In the genomic region with DNA sequence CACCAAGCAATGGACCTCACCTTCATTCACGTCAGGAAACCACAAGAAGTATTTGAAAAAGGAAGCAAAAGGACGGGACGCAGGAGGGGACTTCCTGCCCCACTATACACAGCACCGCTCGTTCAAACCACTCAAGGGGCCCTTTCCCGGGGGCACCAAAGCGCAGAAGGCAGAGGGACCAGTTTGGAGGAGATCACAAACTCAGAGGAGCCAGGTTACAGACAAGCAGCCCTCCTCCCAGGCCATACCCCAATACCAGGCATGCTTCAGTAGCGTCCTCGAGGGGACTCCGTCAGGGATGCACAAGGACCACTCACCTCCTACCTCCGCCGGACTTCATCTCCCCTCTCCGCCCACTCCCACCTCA, we compare ENCODE assay signal across 8 cellular contexts. TPM values are rescaled to one million over a fixed set of nuclear protein-coding genes. Genes with fewer than 3 reads are reported as not detected.
DNase-seq lines count a peak whose midpoint lies in the region; ATAC-seq lines count a peak whose summit lies in the region.

No MANE protein-coding gene starts in this region.

- ATAC-seq in HG02852 (IDR thresholded peaks at IDR 0.05; ENCODE audit: unreplicated experiment): peak; percentile 15

- H3K27ac ChIP-seq in muscle layer of colon (ENCODE audit: low read depth, low read length): peak overlapping the region; percentile 87

- peak; percentile 31 for DNase-seq in NCI-H748 (lab: John Stamatoyannopoulos, UW; ENCODE audit: unreplicated experiment)
- no peak for DNase-seq in NCI-H748 treated with DMSO at 0.1 percent for 48 hours (lab: John Stamatoyannopoulos, UW)
- DNase-seq in SW480 (ENCODE audit: low spot score): peak; percentile 20
- DNase-seq in dermis blood vessel endothelial cell: peak; percentile 29
- DNase-seq in HUDEP-2 (lab: John Stamatoyannopoulos, UW; ENCODE audit: unreplicated experiment in 76 of 76): no peak
- no peak for DNase-seq in NCI-H187 (lab: John Stamatoyannopoulos, UW)

- H3K9ac ChIP-seq in muscle layer of colon (ENCODE audit: low read length): peak overlapping the region; percentile 88

- H3K9me3 ChIP-seq in muscle layer of colon (ENCODE audit: low read length): no peaks in the 10 kb centered on the region

- H3K4me1 ChIP-seq in muscle layer of colon (ENCODE audit: insufficient read depth, low read length): peaks cover 48% of the 10 kb centered on the region

- peaks cover 37% of the 10 kb centered on the region for H3K36me3 ChIP-seq in muscle layer of colon (ENCODE audit: insufficient read depth, low read length)

- H3K4me3 ChIP-seq in muscle layer of colon (ENCODE audit: low read depth in 1 of 2, low read length in 2 of 2): peak overlapping the region; percentile 88 to 96

- no peaks in the 10 kb centered on the region for H3K27me3 ChIP-seq in muscle layer of colon (ENCODE audit: control insufficient read depth in 1 of 2, insufficient read depth in 2 of 2, low read length in 2 of 2)

RNA-seq across cellular contexts. Expression of gene CRTC2, which starts 0.7 kb away (rescaled TPM):
- 3.7 and 7.5 TPM in 2 replicates for total RNA-seq in dermis blood vessel endothelial cell

RNA-seq across cellular contexts. Expression of gene SLC39A1, which starts 5.6 kb away (rescaled TPM):
- total RNA-seq in dermis blood vessel endothelial cell: 153 and 161 TPM in 2 replicates

RNA-seq across cellular contexts. Expression of gene CREB3L4, which starts 10.0 kb away (rescaled TPM):
- total RNA-seq in dermis blood vessel endothelial cell: 11.0 and 13.1 TPM in 2 replicates

RNA-seq across cellular contexts. Expression of gene DENND4B, which starts 11.2 kb away (rescaled TPM):
- total RNA-seq in dermis blood vessel endothelial cell: 17.3 and 18.0 TPM in 2 replicates

RNA-seq across cellular contexts. Expression of gene JTB, which starts 19.7 kb away (rescaled TPM):
- total RNA-seq in dermis blood vessel endothelial cell: 139 and 198 TPM in 2 replicates

Comparison
In these comparisons a context has a peak if more than half of its experiments do, and no peak if none do; other contexts are left out.
1. DNase-seq: peak in NCI-H748 (single experiment), SW480 (single experiment) and dermis blood vessel endothelial cell (single experiment); none in NCI-H748 treated with DMSO at 0.1 percent for 48 hours (single experiment), HUDEP-2 (0 of 76) and NCI-H187 (0 of 2).